In genomic region chr11:1002091-1002984, GRCh38 we compare ENCODE assay signal across 19 cellular contexts. TPM values are rescaled to one million over a fixed set of nuclear protein-coding genes. Genes with fewer than 3 reads are reported as not detected.
A peak's percentile ranks its signal among the peaks of the same experiment; 100 is the strongest.
DNase-seq lines count a peak whose midpoint lies in the region; ATAC-seq and TF ChIP-seq lines count a peak whose summit lies in the region.
"Had no signal": no experiment of that assay in that cellular context is flagged by ENCODE, and none has a peak within 500 bp of the region (broad histone marks: within the 10 kb centered on the region; RNA-seq: fewer than 3 reads in every experiment).

No MANE protein-coding gene starts in this region.

- peak; percentile 56 for DNase-seq in G401 (ENCODE audit: low spot score)
- no peak for DNase-seq in endodermal cell
- no peak for DNase-seq in neuronal stem cell (ENCODE audit: low spot score)
- DNase-seq in activated T-helper 2 cell treated with anti-CD3 and anti-CD28 coated beads, Interferon-gamma antibody, Interleukin-2, Interleukin-4, amounts not matched to agents 10 μg/mL and 5 μg/mL and 100 μg/mL, durations not matched to agents 14 hours and 24 hours and 36 hours (ENCODE audit: low spot score) = no peak
- DNase-seq in heart left ventricle = no peak
- DNase-seq: BE2C; Caco-2; CD8-positive, alpha-beta memory T cell; DMS53; IMR-90; KBM-7 had no signal

- H4K91ac ChIP-seq in neuronal stem cell (ENCODE audit: low read depth, low read length, poor library complexity) = no peak overlapping the region

- H3K9ac ChIP-seq in BLaER1 treated with 17β-estradiol and CSF1 and Interleukin-3, amounts not matched to agents 10 nM and 100 nM = peak overlapping the region in 3 of 11 experiments; percentile 25 to 52 (median 44); a peak in 4 of 22 replicates
- H3K9ac ChIP-seq in endodermal cell (ENCODE audit: extremely low read depth, low read length, poor library complexity, severe bottlenecking) (no peak overlapping the region), neuronal stem cell (ENCODE audit: low read depth, low read length, poor library complexity) (peak overlapping the region; percentile 70)

- 94 to 96% methylated on average over 29 to 37 of the region's 37 CpGs for WGBS in endodermal cell (ENCODE audit: insufficient coverage in 1 of 2, insufficient read length in 1 of 2), 2 experiments
- no CpG with 5 or more reads among the region's 37 CpGs for WGBS in neuronal stem cell (ENCODE audit: extremely low coverage in 2 of 2, insufficient read length in 2 of 2, insufficient replicate concordance in 1 of 2), 2 donors
- 95 to 97% (median 95%) methylated on average over 24 to 37 of the region's 37 CpGs for whole genome bisulfite sequencing in heart left ventricle, 4 donors

- no peak overlapping the region for H3K4ac ChIP-seq in neuronal stem cell (ENCODE audit: low read length)

- H2BK5ac ChIP-seq in neuronal stem cell (ENCODE audit: low read length) = peak overlapping the region; percentile 24

- H3K27ac Mint-ChIP-seq in endodermal cell = no peak overlapping the region
- H3K27ac Mint-ChIP-seq in activated T-helper 2 cell treated with anti-CD3 and anti-CD28 coated beads, Interferon-gamma antibody, Interleukin-2, Interleukin-4, amounts not matched to agents 10 μg/mL and 5 μg/mL and 100 μg/mL, durations not matched to agents 14 hours and 24 hours and 36 hours = no peak overlapping the region

- peaks cover 0 to 26% (median 0%) of the 10 kb centered on the region in 11 experiments; a peak in 6 of 22 replicates for H3K27me3 ChIP-seq in BLaER1 treated with 17β-estradiol and CSF1 and Interleukin-3, amounts not matched to agents 10 nM and 100 nM
- H3K27me3 ChIP-seq in endodermal cell (ENCODE audit: control insufficient read depth, insufficient read depth, low read length, poor library complexity, severe bottlenecking) (no peaks in the 10 kb centered on the region), neuronal stem cell (ENCODE audit: control insufficient read depth in 3 of 3, insufficient read depth in 3 of 3, low read depth in 1 of 3, low read length in 3 of 3) (no peaks in the 10 kb centered on the region), heart left ventricle (no peaks in the 10 kb centered on the region)
- H3K27me3 ChIP-seq: BE2C had no signal

- H3K18ac ChIP-seq in neuronal stem cell (ENCODE audit: low read length) = peak overlapping the region; percentile 38

- no peaks in the 10 kb centered on the region for H3K9me3 ChIP-seq in BLaER1 treated with 17β-estradiol and CSF1 and Interleukin-3, amounts not matched to agents 10 nM and 100 nM (replicated peaks in 1 of 11)
- H3K9me3 ChIP-seq in endodermal cell (ENCODE audit: control insufficient read depth, low read length) (no peaks in the 10 kb centered on the region), neuronal stem cell (replicated peaks in 1 of 2; ENCODE audit: control insufficient read depth in 2 of 2, insufficient read depth in 1 of 2, low read depth in 1 of 2, low read length in 2 of 2) (no peaks in the 10 kb centered on the region), heart left ventricle (no peaks in the 10 kb centered on the region)
- H3K9me3 ChIP-seq: A549, BE2C, Caco-2 had no signal

- peaks cover 17% of the 10 kb centered on the region for H3K79me1 ChIP-seq in neuronal stem cell (ENCODE audit: low read depth, low read length)

- intact Hi-C loops in activated T-helper 2 cell treated with anti-CD3 and anti-CD28 coated beads, Interferon-gamma antibody, Interleukin-2, Interleukin-4, amounts not matched to agents 10 μg/mL and 5 μg/mL and 100 μg/mL, durations not matched to agents 14 hours and 24 hours and 36 hours (cut with micrococcal nuclease) = no loop called here
- intact Hi-C loops in heart left ventricle (cut with DNase I) = no loop called here

- H3K4me3 Mint-ChIP-seq in endodermal cell = no peak overlapping the region
- H3K4me3 Mint-ChIP-seq in activated T-helper 2 cell treated with anti-CD3 and anti-CD28 coated beads, Interferon-gamma antibody, Interleukin-2, Interleukin-4, amounts not matched to agents 10 μg/mL and 5 μg/mL and 100 μg/mL, durations not matched to agents 14 hours and 24 hours and 36 hours (ENCODE audit: low read depth) = no peak overlapping the region
- H3K4me3 Mint-ChIP-seq: CD8-positive, alpha-beta memory T cell had no signal

- H2AFZ ChIP-seq in neuronal stem cell (ENCODE audit: low read length) = no peak overlapping the region

- peak overlapping the region in 3 of 11 experiments; percentile 60 to 74 (median 68); a peak in 3 of 22 replicates for H3K27ac ChIP-seq in BLaER1 treated with 17β-estradiol and CSF1 and Interleukin-3, amounts not matched to agents 10 nM and 100 nM
- peak overlapping the region; percentile 10 for H3K27ac ChIP-seq in endodermal cell (ENCODE audit: low read depth, low read length)
- H3K27ac ChIP-seq in neuronal stem cell (replicated peaks; ENCODE audit: low read length) = no peak overlapping the region
- H3K27ac ChIP-seq in heart left ventricle = no peak overlapping the region
- H3K27ac ChIP-seq: A549 had no signal

- H3K36me3 Mint-ChIP-seq in endodermal cell (ENCODE audit: low read depth) = peaks cover 73% of the 10 kb centered on the region
- H3K36me3 Mint-ChIP-seq in activated T-helper 2 cell treated with anti-CD3 and anti-CD28 coated beads, Interferon-gamma antibody, Interleukin-2, Interleukin-4, amounts not matched to agents 10 μg/mL and 5 μg/mL and 100 μg/mL, durations not matched to agents 14 hours and 24 hours and 36 hours (ENCODE audit: low read depth) = peaks cover 10% of the 10 kb centered on the region

- no peak overlapping the region for H2BK15ac ChIP-seq in neuronal stem cell (ENCODE audit: low read length)

- TF ChIP-seq POLR2A in heart left ventricle (IDR thresholded peaks at IDR 0.05) = no peak

- ATAC-seq in heart left ventricle (no peak), GM21367 (IDR thresholded peaks at IDR 0.05; ENCODE audit: unreplicated experiment) (no peak)
- ATAC-seq: GM12878, HCT116 had no signal

- no peak overlapping the region for H3K4me3 ChIP-seq in BLaER1 treated with 17β-estradiol and CSF1 and Interleukin-3, amounts not matched to agents 10 nM and 100 nM
- H3K4me3 ChIP-seq in endodermal cell (ENCODE audit: low read length) (no peak overlapping the region), neuronal stem cell (ENCODE audit: low read length in 2 of 2) (no peak overlapping the region), heart left ventricle (no peak overlapping the region)
- H3K4me3 ChIP-seq: A549, GM12878 had no signal

- peaks cover 4 to 96% (median 64%) of the 10 kb centered on the region in 11 experiments; a peak in 20 of 22 replicates for H4K20me1 ChIP-seq in BLaER1 treated with 17β-estradiol and CSF1 and Interleukin-3, amounts not matched to agents 10 nM and 100 nM

- no peaks in the 10 kb centered on the region for H3K9me3 Mint-ChIP-seq in endodermal cell
- no peaks in the 10 kb centered on the region for H3K9me3 Mint-ChIP-seq in activated T-helper 2 cell treated with anti-CD3 and anti-CD28 coated beads, Interferon-gamma antibody, Interleukin-2, Interleukin-4, amounts not matched to agents 10 μg/mL and 5 μg/mL and 100 μg/mL, durations not matched to agents 14 hours and 24 hours and 36 hours
- H3K9me3 Mint-ChIP-seq: CD8-positive, alpha-beta memory T cell had no signal

- H3K4me1 Mint-ChIP-seq in endodermal cell = no peaks in the 10 kb centered on the region
- no peaks in the 10 kb centered on the region for H3K4me1 Mint-ChIP-seq in activated T-helper 2 cell treated with anti-CD3 and anti-CD28 coated beads, Interferon-gamma antibody, Interleukin-2, Interleukin-4, amounts not matched to agents 10 μg/mL and 5 μg/mL and 100 μg/mL, durations not matched to agents 14 hours and 24 hours and 36 hours (ENCODE audit: low read depth)

- H2BK12ac ChIP-seq in neuronal stem cell (ENCODE audit: low read length) = peak overlapping the region; percentile 58

- H3K36me3 ChIP-seq in BLaER1 treated with 17β-estradiol and CSF1 and Interleukin-3, amounts not matched to agents 10 nM and 100 nM = peaks cover 42 to 97% (median 59%) of the 10 kb centered on the region in 11 experiments; a peak in 21 of 22 replicates
- peaks cover 51% of the 10 kb centered on the region for H3K36me3 ChIP-seq in endodermal cell (ENCODE audit: control insufficient read depth, insufficient read depth, low read length)
- peaks cover 30 to 83% of the 10 kb centered on the region in 2 donors for H3K36me3 ChIP-seq in neuronal stem cell (replicated peaks in 1 of 2; ENCODE audit: control insufficient read depth in 2 of 2, insufficient read depth in 2 of 2, low read length in 2 of 2)
- peaks cover 0 to 87% (median 68%) of the 10 kb centered on the region in 9 donors for H3K36me3 ChIP-seq in heart left ventricle

- peak overlapping the region; percentile 65 for H4K8ac ChIP-seq in neuronal stem cell (ENCODE audit: low read depth, low read length)

- H3K4me2 ChIP-seq in BLaER1 treated with 17β-estradiol and CSF1 and Interleukin-3, amounts not matched to agents 10 nM and 100 nM = peak overlapping the region in 9 of 11 experiments; percentile 33 to 95 (median 78); a peak in 18 of 22 replicates
- H3K4me2 ChIP-seq in neuronal stem cell (ENCODE audit: insufficient read depth, low read length, poor library complexity, severe bottlenecking) = no peak overlapping the region
- H3K4me2 ChIP-seq: A549 had no signal

- H3K27me3 Mint-ChIP-seq in endodermal cell (ENCODE audit: insufficient read depth) = no peaks in the 10 kb centered on the region
- no peaks in the 10 kb centered on the region for H3K27me3 Mint-ChIP-seq in activated T-helper 2 cell treated with anti-CD3 and anti-CD28 coated beads, Interferon-gamma antibody, Interleukin-2, Interleukin-4, amounts not matched to agents 10 μg/mL and 5 μg/mL and 100 μg/mL, durations not matched to agents 14 hours and 24 hours and 36 hours (ENCODE audit: low read depth)
- H3K27me3 Mint-ChIP-seq: CD8-positive, alpha-beta memory T cell had no signal

- H2AK5ac ChIP-seq in neuronal stem cell (ENCODE audit: low read depth, low read length) = no peak overlapping the region

- H2BK120ac ChIP-seq in neuronal stem cell (ENCODE audit: low read depth, low read length) = no peak overlapping the region

- in situ Hi-C loops in G401 (cut with HindIII; ENCODE audit: low sequenced_read_pairs) = no loop called here

- H3K14ac ChIP-seq in neuronal stem cell (ENCODE audit: low read length) = no peak overlapping the region

- H3K4me1 ChIP-seq in BLaER1 treated with 17β-estradiol and CSF1 and Interleukin-3, amounts not matched to agents 10 nM and 100 nM = peaks cover 23 to 97% (median 78%) of the 10 kb centered on the region in 10 experiments; a peak in 19 of 20 replicates
- no peaks in the 10 kb centered on the region for H3K4me1 ChIP-seq in endodermal cell (ENCODE audit: control insufficient read depth, insufficient read depth, low read length)
- H3K4me1 ChIP-seq in neuronal stem cell (ENCODE audit: control insufficient read depth in 2 of 2, insufficient read depth in 1 of 2, low read depth in 1 of 2, low read length in 2 of 2) = peaks cover 0 to 3% of the 10 kb centered on the region in 2 donors
- peaks cover 0 to 14% (median 0%) of the 10 kb centered on the region in 12 donors for H3K4me1 ChIP-seq in heart left ventricle
- H3K4me1 ChIP-seq: A549, Caco-2 had no signal

- H3K23ac ChIP-seq in neuronal stem cell (ENCODE audit: low read depth, low read length, poor library complexity) = peak overlapping the region; percentile 95

- no peak for TF ChIP-seq CTCF in endodermal cell (conservative IDR thresholded peaks at IDR 0.05)
- no peak for TF ChIP-seq CTCF in heart left ventricle (IDR thresholded peaks at IDR 0.05)

RNA-seq across cellular contexts. Expression of gene MUC6, which starts 34.2 kb away (rescaled TPM):
- total RNA-seq in G401 (2014; rRNA removed; shearing (Covaris generic)) = not detected in 2 replicates
- total RNA-seq in endodermal cell (under 1 TPM; 0.26 to 0.40 TPM), heart left ventricle (not detected)
- 0.04 TPM for polyA plus RNA-seq in endodermal cell (2013, experiment 1 of 2)
- not detected for polyA plus RNA-seq in endodermal cell (2013, experiment 2 of 2)
- polyA plus RNA-seq in neuronal stem cell (2013, experiment 1 of 2) = not detected
- not detected for polyA plus RNA-seq in neuronal stem cell (2013, experiment 2 of 2)
- not detected in 2 replicates for total RNA-seq in activated T-helper 2 cell treated with anti-CD3 and anti-CD28 coated beads, Interferon-gamma antibody, Interleukin-2, Interleukin-4, amounts not matched to agents 10 μg/mL and 5 μg/mL and 100 μg/mL, durations not matched to agents 14 hours and 24 hours and 36 hours
- under 1 TPM; 0.04 to 0.06 TPM for polyA plus RNA-seq in heart left ventricle
- total RNA-seq: Caco-2; CD8-positive, alpha-beta memory T cell; Daoy; H4; IMR-90 had no signal
- polyA plus RNA-seq: A549; AG04450; CD8-positive, alpha-beta memory T cell; IMR-90 had no signal
